ENCODE assay signal across 10 cellular contexts in the genomic region with DNA sequence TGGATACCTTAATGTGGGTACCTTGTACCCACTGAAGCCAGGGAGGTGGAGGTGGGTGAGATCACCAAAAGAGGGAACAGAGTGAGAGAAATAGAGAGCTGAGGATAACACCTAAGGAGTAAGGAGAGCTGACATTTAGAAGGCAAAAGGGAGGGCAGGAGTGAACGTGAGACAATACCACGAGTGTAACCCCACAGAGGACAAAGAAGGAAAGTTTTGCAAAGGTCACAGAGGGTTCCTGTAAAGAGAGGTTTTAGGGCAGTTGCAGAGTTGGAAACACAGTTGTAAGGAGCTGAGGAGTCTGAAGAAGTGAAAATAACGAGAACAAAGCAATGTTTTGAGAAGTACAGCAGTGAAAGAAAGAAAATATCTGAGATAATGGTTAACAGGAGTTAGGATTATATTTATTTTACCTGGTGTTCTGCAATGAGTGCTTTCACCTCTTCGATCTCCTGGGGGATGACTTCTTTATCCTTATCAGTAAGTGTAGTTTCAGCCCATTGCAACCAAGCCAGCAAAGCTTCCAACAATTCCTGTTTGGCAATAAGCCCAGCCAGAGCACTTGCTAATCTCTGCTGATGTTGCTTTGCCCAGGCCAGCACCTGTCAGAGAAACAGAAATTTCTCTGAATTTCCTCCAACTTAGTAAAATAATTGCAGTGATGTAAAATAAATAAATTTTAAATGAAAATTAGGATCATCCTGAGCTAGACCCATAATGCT.
A peak's percentile ranks its signal among the peaks of the same experiment; 100 is the strongest.
DNase-seq lines count a peak whose midpoint lies in the region; ATAC-seq and TF ChIP-seq lines count a peak whose summit lies in the region.
"Had no signal": no experiment of that assay in that cellular context is flagged by ENCODE, and none has a peak within 500 bp of the region (broad histone marks: within the 10 kb centered on the region; RNA-seq: fewer than 3 reads in every experiment).

No MANE protein-coding gene starts in this region.

- no peaks in the 10 kb centered on the region for H3K36me3 ChIP-seq in testis (ENCODE audit: low read depth, missing control alignments)

- H3K27ac ChIP-seq in testis, result no peak overlapping the region

- H3K4me1 ChIP-seq in testis, result peaks cover 4% of the 10 kb centered on the region

- no peak for TF ChIP-seq POLR2A in testis (IDR thresholded peaks at IDR 0.05)

- H3K27me3 ChIP-seq in testis, result no peaks in the 10 kb centered on the region
- H3K27me3 ChIP-seq: sigmoid colon had no signal

- WGBS in testis, 2 donors, result 33 to 50% methylated on average over 4 of the region's 4 CpGs

- no peak for TF ChIP-seq CTCF in testis (IDR thresholded peaks at IDR 0.05)

- H3K9me3 ChIP-seq in testis, result no peaks in the 10 kb centered on the region
- H3K9me3 ChIP-seq: sigmoid colon had no signal

- ATAC-seq in GM19035 (IDR thresholded peaks at IDR 0.05; ENCODE audit: unreplicated experiment), result no peak
- ATAC-seq: esophagus mucosa had no signal

- peak; percentile 35 for DNase-seq in LHCN-M2 (ENCODE audit: low read depth)
- DNase-seq in amniotic epithelial cell (ENCODE audit: low read depth), result peak; percentile 80
- DNase-seq in iris pigment epithelial cell (ENCODE audit: low read depth), result peak; percentile 62
- peak; percentile 67 for DNase-seq in testis
- DNase-seq in NCI-H446 treated with DMSO at 0.1 percent for 48 hours (lab: John Stamatoyannopoulos, UW), result no peak
- no peak for DNase-seq in NCI-H2227 (lab: John Stamatoyannopoulos, UW; ENCODE audit: unreplicated experiment)
- DNase-seq: NCI-H510A, sigmoid colon had no signal

- no peak overlapping the region for H3K4me3 ChIP-seq in testis
- H3K4me3 ChIP-seq: sigmoid colon had no signal

- intact Hi-C loops in testis (cut with DNase I; ENCODE audit: low total_unique reads), result no loop called here

Comparison
In these comparisons a context has a peak if more than half of its experiments do, and no peak if none do; other contexts are left out.
1. DNase-seq: peak in LHCN-M2 (single experiment), amniotic epithelial cell (single experiment), iris pigment epithelial cell (single experiment) and testis (single experiment); none in NCI-H446 treated with DMSO at 0.1 percent for 48 hours (single experiment) and NCI-H2227 (single experiment).